8 cellular contexts compared by ENCODE assay signal in the genomic region with DNA sequence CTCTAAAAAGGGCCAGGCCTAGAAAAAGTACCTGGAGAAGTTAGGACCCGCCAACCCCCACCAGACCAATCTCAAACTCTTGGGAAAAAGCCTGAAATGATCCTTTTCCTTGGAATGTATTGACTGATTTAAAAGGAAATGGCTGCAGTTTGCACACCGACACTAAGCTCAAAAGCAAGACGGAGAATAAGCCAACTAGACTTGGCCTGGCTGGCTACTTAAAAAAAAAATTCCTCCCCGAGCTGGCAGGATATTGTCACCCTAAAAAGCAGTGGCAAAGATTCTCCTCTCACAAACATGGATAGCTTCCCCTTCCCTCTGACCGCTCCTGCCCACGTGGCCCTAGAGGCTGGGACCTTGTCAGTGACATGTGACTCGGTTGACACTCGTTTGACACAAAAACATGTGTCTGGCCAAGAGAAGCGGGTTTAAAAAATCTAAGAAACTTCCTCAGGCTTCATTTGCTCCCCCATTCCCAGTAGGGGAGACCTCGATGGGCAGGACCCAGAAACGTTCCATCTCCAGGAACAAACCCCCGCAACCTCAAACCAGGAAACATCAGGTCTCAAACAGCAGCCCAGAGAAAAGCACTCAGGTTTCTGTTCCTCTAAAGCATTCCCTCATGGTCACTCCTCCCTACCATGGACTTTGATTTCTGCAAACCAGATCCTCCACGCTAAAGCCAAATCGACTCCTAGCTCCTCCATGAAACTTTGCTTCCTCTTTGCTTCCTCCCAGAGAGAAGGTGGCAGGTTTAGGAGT. TPM values are rescaled to one million over a fixed set of nuclear protein-coding genes. Genes with fewer than 3 reads are reported as not detected.
DNase-seq lines count a peak whose midpoint lies in the region; ATAC-seq and TF ChIP-seq lines count a peak whose summit lies in the region.

No MANE protein-coding gene starts in this region.

- H3K4me3 Mint-ChIP-seq in CD8-positive, alpha-beta memory T cell = peak overlapping the region; percentile 69 to 98 (median 86)

- H3K4me3 ChIP-seq in CD8-positive, alpha-beta memory T cell (ENCODE audit: low read length) = peak overlapping the region; percentile 35
- H3K4me3 ChIP-seq in mesodermal cell (ENCODE audit: extremely low read depth, insufficient read depth, low read length, poor library complexity, severe bottlenecking) (no peak overlapping the region), upper lobe of left lung (peak overlapping the region in 3 of 4 donors; percentile 72 to 85 (median 81))

- TF ChIP-seq CTCF in upper lobe of left lung (IDR thresholded peaks at IDR 0.05) = no peak

- H3K36me3 Mint-ChIP-seq in CD8-positive, alpha-beta memory T cell = peaks cover 0 to 12% (median 1%) of the 10 kb centered on the region in 3 donors

- CTCF ChIA-PET in CD8-positive, alpha-beta memory T cell (lab: Charles Lee) = interaction anchor here (0.8 to 2.0 kb wide), 6 partner anchors 16 to 132 kb away, joined by 3 to 5 read pairs (median 3); partner anchors contain the start of genes ASF1B and IL27RA

- ATAC-seq in upper lobe of left lung (ENCODE audit: low FRiP score in 2 of 2) = peak in 1 of 2 donors; percentile 1
- no peak for ATAC-seq in HG03571 (IDR thresholded peaks at IDR 0.05; ENCODE audit: unreplicated experiment)
- ATAC-seq in GM19463 (IDR thresholded peaks at IDR 0.05; ENCODE audit: unreplicated experiment) = no peak

- WGBS in mesodermal cell (ENCODE audit: insufficient coverage in 2 of 2), 2 experiments = 87% methylated on average over 12 to 13 of the region's 14 CpGs
- 25% methylated on average over 13 to 14 of the region's 14 CpGs for WGBS in upper lobe of left lung, 2 donors

- no peak for TF ChIP-seq EP300 in upper lobe of left lung (IDR thresholded peaks at IDR 0.05)

- TF ChIP-seq POLR2A in upper lobe of left lung (IDR thresholded peaks at IDR 0.05) = peak in 1 of 4 donors; percentile 7

- H3K27me3 Mint-ChIP-seq in CD8-positive, alpha-beta memory T cell = peaks cover 0 to 1% of the 10 kb centered on the region in 2 donors

- H3K4me1 ChIP-seq in CD8-positive, alpha-beta memory T cell (ENCODE audit: insufficient read depth, low read length) = peaks cover 49% of the 10 kb centered on the region
- H3K4me1 ChIP-seq in mesodermal cell (ENCODE audit: control insufficient read depth, insufficient read depth, low read length, poor library complexity, severe bottlenecking) (no peaks in the 10 kb centered on the region), upper lobe of left lung (peaks cover 33 to 42% (median 39%) of the 10 kb centered on the region in 4 donors)

- no peaks in the 10 kb centered on the region for H3K27me3 ChIP-seq in CD8-positive, alpha-beta memory T cell (ENCODE audit: insufficient read depth, low read length, poor library complexity, severe bottlenecking)
- no peaks in the 10 kb centered on the region for H3K27me3 ChIP-seq in upper lobe of left lung

- no peaks in the 10 kb centered on the region for H3K36me3 ChIP-seq in CD8-positive, alpha-beta memory T cell (ENCODE audit: insufficient read depth, low read length)
- peaks cover 6% of the 10 kb centered on the region for H3K36me3 ChIP-seq in mesodermal cell (ENCODE audit: control insufficient read depth, insufficient read depth, low read length)
- no peaks in the 10 kb centered on the region for H3K36me3 ChIP-seq in upper lobe of left lung

- H3K27ac Mint-ChIP-seq in CD8-positive, alpha-beta memory T cell = peak overlapping the region; percentile 94 to 100 (median 96)

- H3K9me3 ChIP-seq in CD8-positive, alpha-beta memory T cell (ENCODE audit: low read length) = no peaks in the 10 kb centered on the region
- H3K9me3 ChIP-seq in mesodermal cell (ENCODE audit: control insufficient read depth, low read length) (peaks cover 6% of the 10 kb centered on the region), upper lobe of left lung (no peaks in the 10 kb centered on the region)

- H3K4me1 Mint-ChIP-seq in CD8-positive, alpha-beta memory T cell = peaks cover 38 to 59% (median 38%) of the 10 kb centered on the region in 3 donors

- peak in 1 of 5 donors; percentile 25 for DNase-seq in CD8-positive, alpha-beta memory T cell
- DNase-seq in NOMO-1 (lab: John Stamatoyannopoulos, UW; ENCODE audit: unreplicated experiment in 2 of 2) = peak; percentile 75 to 83
- peak; percentile 61 for DNase-seq in dermis blood vessel endothelial cell
- peak in 1 of 2 donors; percentile 76 for DNase-seq in upper lobe of left lung
- no peak for DNase-seq in DMS 273 (lab: John Stamatoyannopoulos, UW; ENCODE audit: unreplicated experiment)

- H3K27ac ChIP-seq in CD8-positive, alpha-beta memory T cell (ENCODE audit: low read depth, low read length) = peak overlapping the region; percentile 100
- peak overlapping the region; percentile 100 for H3K27ac ChIP-seq in mesodermal cell (ENCODE audit: low read depth, low read length, severe bottlenecking)
- peak overlapping the region; percentile 97 to 100 (median 100) for H3K27ac ChIP-seq in upper lobe of left lung

- peaks cover 0 to 2% (median 0%) of the 10 kb centered on the region in 5 donors for H3K9me3 Mint-ChIP-seq in CD8-positive, alpha-beta memory T cell

- POLR2A ChIA-PET in CD8-positive, alpha-beta memory T cell (lab: Charles Lee) = interaction anchor here (0.5 to 2.7 kb wide), 6 partner anchors 13 to 256 kb away, joined by 3 to 11 read pairs (median 4); partner anchors contain the start of gene IL27RA

RNA-seq across cellular contexts. Expression of gene RFX1, which starts 1.3 kb away (rescaled TPM):
- total RNA-seq in CD8-positive, alpha-beta memory T cell = 10 to 100 TPM; 13.0 to 13.6 TPM
- polyA plus RNA-seq in CD8-positive, alpha-beta memory T cell = 3.1 TPM
- total RNA-seq in dermis blood vessel endothelial cell (2.0 and 7.5 TPM in 2 replicates), upper lobe of left lung (10 to 100 TPM in 5 of 6 donors, 1 to 10 TPM in 1; 6.0 to 22.3 (median 15.5) TPM)
- 12.8 TPM for polyA plus RNA-seq in mesodermal cell (2013, experiment 1 of 2)
- polyA plus RNA-seq in mesodermal cell (2013, experiment 2 of 2) = 10.3 TPM

RNA-seq across cellular contexts. Expression of gene RLN3, which starts 23.1 kb away (rescaled TPM):
- total RNA-seq in CD8-positive, alpha-beta memory T cell = not detected
- polyA plus RNA-seq in CD8-positive, alpha-beta memory T cell = not detected
- total RNA-seq in dermis blood vessel endothelial cell (not detected in 2 replicates), upper lobe of left lung (under 1 TPM in 1 of 6 donors, not detected in 5; 0.43 TPM)
- not detected for polyA plus RNA-seq in mesodermal cell (2013, experiment 1 of 2)
- polyA plus RNA-seq in mesodermal cell (2013, experiment 2 of 2) = not detected

RNA-seq across cellular contexts. Expression of gene IL27RA, which starts 26.8 kb away (rescaled TPM):
- 10 to 100 TPM; 71.4 to 73.6 TPM for total RNA-seq in CD8-positive, alpha-beta memory T cell
- polyA plus RNA-seq in CD8-positive, alpha-beta memory T cell = 83.4 TPM
- total RNA-seq in dermis blood vessel endothelial cell = 4.5 and 11.4 TPM in 2 replicates
- polyA plus RNA-seq in mesodermal cell (2013, experiment 1 of 2) = 13.6 TPM
- 11.2 TPM for polyA plus RNA-seq in mesodermal cell (2013, experiment 2 of 2)
- 10 to 100 TPM in 5 of 6 donors, 1 to 10 TPM in 1; 9.3 to 24.4 (median 14.6) TPM for total RNA-seq in upper lobe of left lung

RNA-seq across cellular contexts. Expression of gene DCAF15, which starts 52.5 kb away (rescaled TPM):
- 10 to 100 TPM; 64.6 to 66.5 TPM for total RNA-seq in CD8-positive, alpha-beta memory T cell
- 8.0 TPM for polyA plus RNA-seq in CD8-positive, alpha-beta memory T cell
- 8.0 and 17.9 TPM in 2 replicates for total RNA-seq in dermis blood vessel endothelial cell
- polyA plus RNA-seq in mesodermal cell (2013, experiment 1 of 2) = 49.4 TPM
- polyA plus RNA-seq in mesodermal cell (2013, experiment 2 of 2) = 40.8 TPM
- total RNA-seq in upper lobe of left lung = 10 to 100 TPM; 20.5 to 51.3 (median 39.0) TPM

RNA-seq across cellular contexts. Expression of gene PALM3, which starts 57.1 kb away (rescaled TPM):
- total RNA-seq in CD8-positive, alpha-beta memory T cell = not detected
- polyA plus RNA-seq in CD8-positive, alpha-beta memory T cell = not detected
- total RNA-seq in dermis blood vessel endothelial cell = not detected in 2 replicates
- 8.3 TPM for polyA plus RNA-seq in mesodermal cell (2013, experiment 1 of 2)
- polyA plus RNA-seq in mesodermal cell (2013, experiment 2 of 2) = 5.8 TPM
- 100 to 1,000 TPM in 1 of 6 donors, 10 to 100 TPM in 2, 1 to 10 TPM in 2, under 1 TPM in 1; 0.15 to 123 (median 11.0) TPM for total RNA-seq in upper lobe of left lung
